8 cellular contexts compared by ENCODE assay signal in the genomic region with DNA sequence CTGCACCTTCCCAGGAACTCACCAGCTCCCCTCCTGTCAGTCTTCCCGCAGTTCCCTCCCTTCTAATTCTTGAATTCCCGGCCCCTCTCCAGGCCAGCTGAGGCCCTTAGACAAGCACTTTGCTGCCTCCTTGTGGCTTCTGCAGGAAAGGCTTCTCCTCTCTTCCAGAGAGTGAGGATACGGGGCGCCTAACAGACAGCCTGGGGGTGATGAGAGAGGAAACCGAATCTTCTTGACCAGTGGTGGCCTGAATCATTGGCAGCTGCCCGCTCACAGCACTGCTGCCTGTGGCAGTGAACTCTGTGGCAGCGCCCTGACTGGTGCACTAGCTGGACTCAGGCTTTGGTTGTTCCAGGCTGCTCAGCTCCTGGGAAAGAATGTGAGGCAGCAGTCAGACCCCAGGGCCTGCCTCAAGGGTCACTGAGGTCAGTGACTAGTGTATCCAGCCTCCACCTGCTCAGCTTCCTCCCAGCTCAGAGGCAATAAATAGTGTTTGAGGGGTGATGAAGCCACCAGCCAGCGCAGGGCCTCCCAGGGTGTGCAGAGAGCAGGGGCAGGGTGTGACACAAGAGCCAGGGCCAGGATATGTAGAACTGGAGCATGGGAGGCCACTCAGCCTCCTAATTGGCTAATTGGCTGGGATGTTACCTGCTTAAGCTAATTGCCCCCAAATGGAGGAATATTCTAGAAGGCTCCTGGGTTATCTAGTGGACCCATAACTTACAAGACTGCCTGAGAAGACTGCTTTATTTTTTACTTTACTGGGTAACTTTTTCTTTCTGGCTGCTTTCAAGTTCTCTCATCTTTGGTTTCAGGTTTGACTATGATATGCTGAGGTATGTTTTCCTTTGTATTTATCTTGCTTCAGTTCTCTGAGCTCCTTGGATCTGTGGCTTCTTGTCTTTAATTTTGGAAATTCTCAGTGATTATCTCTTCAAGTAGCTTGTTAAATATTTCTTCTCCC. TPM values are rescaled to one million over a fixed set of nuclear protein-coding genes. Genes with fewer than 3 reads are reported as not detected.
DNase-seq lines count a peak whose midpoint lies in the region; ATAC-seq and TF ChIP-seq lines count a peak whose summit lies in the region.

No MANE protein-coding gene starts in this region.

- no peaks in the 10 kb centered on the region for H3K4me1 ChIP-seq in CD4-positive, alpha-beta memory T cell (ENCODE audit: insufficient read depth, low read length)
- H3K4me1 ChIP-seq in HCT116 (ENCODE audit: control insufficient read depth in 1 of 2, insufficient read depth in 2 of 2, low read length in 2 of 2), result peaks cover 7 to 11% of the 10 kb centered on the region in 2 experiments; a peak in 3 of 4 replicates

- no peaks in the 10 kb centered on the region for H3K9me3 ChIP-seq in CD4-positive, alpha-beta memory T cell (ENCODE audit: control insufficient read depth in 1 of 2, low read length in 2 of 2)
- H3K9me3 ChIP-seq in HCT116 (ENCODE audit: control insufficient read depth in 1 of 2, insufficient read depth in 1 of 2, low read depth in 1 of 2, low read length in 2 of 2), result no peaks in the 10 kb centered on the region

- no peaks in the 10 kb centered on the region for H3K9me3 Mint-ChIP-seq in CD4-positive, alpha-beta memory T cell
- H3K9me3 Mint-ChIP-seq in activated CD4-positive, alpha-beta T cell treated with anti-CD3 and anti-CD28 coated beads, Interleukin-2, amount 10 ng/mL, durations not matched to agents 24 days and 14 days, result no peaks in the 10 kb centered on the region

- peak overlapping the region; percentile 16; the same call in 1 of the 2 replicates for H3K4me2 ChIP-seq in HCT116 (ENCODE audit: low read length)

- intact Hi-C loops in CD4-positive, alpha-beta memory T cell (cut with micrococcal nuclease), result loop anchor here (1.0 kb wide), 2 partner anchors 28 to 223 kb away; no protein-coding TSS in a partner anchor
- intact Hi-C loops in HCT116 (cut with micrococcal nuclease), result loop anchor here (1.0 kb wide), 2 partner anchors 223 to 293 kb away; no protein-coding TSS in a partner anchor
- intact Hi-C loops in activated CD4-positive, alpha-beta T cell treated with anti-CD3 and anti-CD28 coated beads, Interleukin-2, amount 10 ng/mL, durations not matched to agents 24 days and 14 days (cut with micrococcal nuclease), result loop anchor here (1.0 to 5.0 kb wide), 2 partner anchors 41 to 223 kb away; partner anchors contain the start of gene PRPF40B
- intact Hi-C loops in dorsolateral prefrontal cortex (cut with DNase I), result loop anchor here (5.0 to 10.0 kb wide), 2 partner anchors 224 to 236 kb away; partner anchors contain the start of gene DNAJC22 (in 1 of the 2)
- intact Hi-C loops in lower leg skin (cut with DNase I; ENCODE audit: low total_unique reads), result no loop called here

- POLR2A ChIA-PET in CD4-positive, alpha-beta memory T cell (lab: Charles Lee; ENCODE audit: partially characterized antibody), result interaction anchor here (1.0 kb wide), 2 partner anchors 41 to 223 kb away, joined by 3 read pairs; no protein-coding TSS in a partner anchor
- POLR2A ChIA-PET in HCT116 (lab: Charles Lee), result interaction anchor here (0.7 to 1.5 kb wide), 4 partner anchors 222 to 317 kb away, joined by 3 to 6 read pairs (median 4); no protein-coding TSS in a partner anchor

- H3K27ac Mint-ChIP-seq in CD4-positive, alpha-beta memory T cell, result peak overlapping the region in 3 of 7 donors; percentile 3 to 61 (median 4)
- peak overlapping the region; percentile 56 for H3K27ac Mint-ChIP-seq in activated CD4-positive, alpha-beta T cell treated with anti-CD3 and anti-CD28 coated beads, Interleukin-2, amount 10 ng/mL, durations not matched to agents 24 days and 14 days

- no peak overlapping the region for H3K9ac ChIP-seq in HCT116 (ENCODE audit: low read length)

- no peak overlapping the region for H3K4me3 Mint-ChIP-seq in CD4-positive, alpha-beta memory T cell
- no peak overlapping the region for H3K4me3 Mint-ChIP-seq in activated CD4-positive, alpha-beta T cell treated with anti-CD3 and anti-CD28 coated beads, Interleukin-2, amount 10 ng/mL, durations not matched to agents 24 days and 14 days

- peak; percentile 90 to 92 (median 91) for TF ChIP-seq CTCF in HCT116 (IDR thresholded peaks at IDR 0.05 in 2 of 3, conservative IDR thresholded peaks at IDR 0.05 in 1 of 3; ENCODE audit: borderline replicate concordance in 1 of 3, insufficient read depth in 1 of 3, low read depth in 2 of 3, low read length in 2 of 3)
- peak; percentile 43 to 94 (median 80) for TF ChIP-seq CTCF in dorsolateral prefrontal cortex (IDR thresholded peaks at IDR 0.05 in 54 of 56, conservative IDR thresholded peaks at IDR 0.05 in 2 of 56; ENCODE audit: low read depth in 1 of 56, partially characterized antibody in 56 of 56)
- TF ChIP-seq CTCF in lower leg skin (IDR thresholded peaks at IDR 0.05), result no peak

- no peaks in the 10 kb centered on the region for H4K20me1 ChIP-seq in HCT116 (ENCODE audit: insufficient read depth)

- no peaks in the 10 kb centered on the region for H3K27me3 Mint-ChIP-seq in CD4-positive, alpha-beta memory T cell
- no peaks in the 10 kb centered on the region for H3K27me3 Mint-ChIP-seq in activated CD4-positive, alpha-beta T cell treated with anti-CD3 and anti-CD28 coated beads, Interleukin-2, amount 10 ng/mL, durations not matched to agents 24 days and 14 days

- no peaks in the 10 kb centered on the region for H3K27me3 ChIP-seq in CD4-positive, alpha-beta memory T cell (ENCODE audit: insufficient read depth, low read length)
- no peaks in the 10 kb centered on the region for H3K27me3 ChIP-seq in HCT116 (ENCODE audit: insufficient read depth, low read length)
- no peaks in the 10 kb centered on the region for H3K27me3 ChIP-seq in dorsolateral prefrontal cortex

- no TSS peak for BruUV-seq in HCT116 (replicated peaks; lab: Mats Ljungman, UMichigan)

- 28 to 30% methylated on average over 8 of the region's 8 CpGs for WGBS in lower leg skin, 2 donors

- TF ChIP-seq RAD21 in HCT116 (IDR thresholded peaks at IDR 0.05; ENCODE audit: low read depth), result peak; percentile 96

- no peaks in the 10 kb centered on the region for H3K9me2 ChIP-seq in HCT116 (ENCODE audit: insufficient read depth)

- no peaks in the 10 kb centered on the region; the same call in 1 of the 2 replicates for H3K79me2 ChIP-seq in HCT116 (ENCODE audit: insufficient read depth, low read length)

- no peak for TF ChIP-seq POLR2A in HCT116 (IDR thresholded peaks at IDR 0.05; ENCODE audit: borderline replicate concordance, extremely low read depth, insufficient read depth, insufficient read length)
- no peak for TF ChIP-seq POLR2A in lower leg skin (IDR thresholded peaks at IDR 0.05)

- DNase-seq in CD4-positive, alpha-beta memory T cell, result peak in 4 of 5 donors; percentile 32 to 57 (median 48)
- DNase-seq in HCT116 (ENCODE audit: low read depth, low spot score) (peak; percentile 71), NCI-H446 (lab: John Stamatoyannopoulos, UW) (peak; percentile 56 to 85), dorsolateral prefrontal cortex (peak; percentile 44 to 90 (median 78)), lower leg skin (ENCODE audit: low spot score in 2 of 2) (peak; percentile 32 to 82)
- DNase-seq in activated CD4-positive, alpha-beta T cell treated with anti-CD3 and anti-CD28 coated beads, Interleukin-2, amount 10 ng/mL, durations not matched to agents 24 days and 14 days, result peak; percentile 89
- peak in 2 of 3 experiments; percentile 19 to 46 for DNase-seq in stimulated activated CD4-positive, alpha-beta T cell treated with anti-CD3 and anti-CD28 coated beads, TNF-alpha, amount 100 ng/mL, for 24 hours (ENCODE audit: low read depth in 3 of 3)

- H3K36me3 ChIP-seq in CD4-positive, alpha-beta memory T cell (ENCODE audit: insufficient read depth, low read length), result no peaks in the 10 kb centered on the region
- peaks cover 0 to 2% of the 10 kb centered on the region in 2 experiments; a peak in 1 of 4 replicates for H3K36me3 ChIP-seq in HCT116 (ENCODE audit: control insufficient read depth in 1 of 2, insufficient read depth in 2 of 2, low read length in 2 of 2)

- CTCF ChIA-PET in CD4-positive, alpha-beta memory T cell (lab: Charles Lee; ENCODE audit: partially characterized antibody), result interaction anchor here (0.6 to 7.0 kb wide), 17 partner anchors 10 to 1757 kb away, joined by 3 to 64 read pairs (median 5); partner anchors contain the start of gene PRPF40B
- CTCF ChIA-PET in HCT116 (lab: Charles Lee), result interaction anchor here (0.6 to 3.4 kb wide), 26 partner anchors 11 to 345 kb away, joined by 3 to 75 read pairs (median 4); partner anchors contain the start of genes DNAJC22 and SPATS2

- no peak overlapping the region for H2AFZ ChIP-seq in HCT116 (ENCODE audit: low read depth, low read length, poor library complexity, severe bottlenecking)

- H3K27ac ChIP-seq in CD4-positive, alpha-beta memory T cell (ENCODE audit: low read depth, low read length), result no peak overlapping the region
- H3K27ac ChIP-seq in HCT116 (ENCODE audit: low read depth, low read length) (no peak overlapping the region; the same call in 1 of the 2 replicates), dorsolateral prefrontal cortex (peak overlapping the region in 12 of 59 donors; percentile 6 to 61 (median 34))

- H3K4me1 Mint-ChIP-seq in CD4-positive, alpha-beta memory T cell, result peaks cover 0 to 7% (median 5%) of the 10 kb centered on the region in 4 donors
- peaks cover 19% of the 10 kb centered on the region for H3K4me1 Mint-ChIP-seq in activated CD4-positive, alpha-beta T cell treated with anti-CD3 and anti-CD28 coated beads, Interleukin-2, amount 10 ng/mL, durations not matched to agents 24 days and 14 days

- no peak overlapping the region for H3K4me3 ChIP-seq in CD4-positive, alpha-beta memory T cell (ENCODE audit: low read length in 2 of 2)
- no peak overlapping the region for H3K4me3 ChIP-seq in HCT116 (replicated peaks in 1 of 2; ENCODE audit: low read depth in 1 of 2, low read length in 2 of 2)
- H3K4me3 ChIP-seq in dorsolateral prefrontal cortex, result no peak overlapping the region
- H3K4me3 ChIP-seq in lower leg skin (ENCODE audit: low read depth, poor library complexity, severe bottlenecking), result no peak overlapping the region

- peaks cover 16 to 24% of the 10 kb centered on the region in 2 donors for H3K36me3 Mint-ChIP-seq in CD4-positive, alpha-beta memory T cell
- peaks cover 7% of the 10 kb centered on the region for H3K36me3 Mint-ChIP-seq in activated CD4-positive, alpha-beta T cell treated with anti-CD3 and anti-CD28 coated beads, Interleukin-2, amount 10 ng/mL, durations not matched to agents 24 days and 14 days (ENCODE audit: low read depth)

- RAD21 ChIA-PET in HCT116 (lab: Charles Lee; ENCODE audit: low non-redundant PET in 1 of 2, low total read pairs in 2 of 2, uncharacterized antibody in 2 of 2, unreplicated experiment in 2 of 2), result interaction anchor here (1.2 to 1.6 kb wide), 4 partner anchors 222 to 249 kb away, joined by 3 to 14 read pairs (median 8); no protein-coding TSS in a partner anchor

- peak; percentile 97 for ATAC-seq in HCT116
- no peak for ATAC-seq in HG03571 (IDR thresholded peaks at IDR 0.05; ENCODE audit: unreplicated experiment)

RNA-seq across cellular contexts. Expression of gene MCRS1, which starts 12.9 kb away (rescaled TPM):
- total RNA-seq in CD4-positive, alpha-beta memory T cell, result 10 to 100 TPM; 77.0 to 78.4 TPM
- polyA plus RNA-seq in CD4-positive, alpha-beta memory T cell, result 10 to 100 TPM; 58.0 to 59.6 TPM
- total RNA-seq in HCT116 (2021; ENCODE audit: unreplicated experiment) (91.9 TPM), dorsolateral prefrontal cortex (10 to 100 TPM; 42.9 to 84.1 (median 60.3) TPM), lower leg skin (10 to 100 TPM; 38.5 to 53.8 (median 41.5) TPM)
- 72.1 and 82.4 TPM in 2 replicates for polyA plus RNA-seq in HCT116 (2012)
- 71.4 and 79.6 TPM in 2 replicates for total RNA-seq in activated CD4-positive, alpha-beta T cell treated with anti-CD3 and anti-CD28 coated beads, Interleukin-2, amount 10 ng/mL, durations not matched to agents 24 days and 14 days

RNA-seq across cellular contexts. Expression of gene FAM186B, which starts 24.6 kb away (rescaled TPM):
- under 1 TPM; 0.12 to 0.22 TPM for total RNA-seq in CD4-positive, alpha-beta memory T cell
- polyA plus RNA-seq in CD4-positive, alpha-beta memory T cell, result under 1 TPM in 1 of 2 donors, not detected in 1; 0.15 TPM
- total RNA-seq in HCT116 (2021; ENCODE audit: unreplicated experiment) (0.42 TPM), dorsolateral prefrontal cortex (1 to 10 TPM in 1 of 120 experiments, under 1 TPM in 65, not detected in 54; 0.14 to 1.2 (median 0.31) TPM), lower leg skin (1 to 10 TPM in 1 of 4 donors, under 1 TPM in 3; 0.21 to 1.1 (median 0.57) TPM)
- polyA plus RNA-seq in HCT116 (2012), result 0.43 and 0.44 TPM in 2 replicates
- total RNA-seq in activated CD4-positive, alpha-beta T cell treated with anti-CD3 and anti-CD28 coated beads, Interleukin-2, amount 10 ng/mL, durations not matched to agents 24 days and 14 days, result 0.16 and 0.33 TPM in 2 replicates

RNA-seq across cellular contexts. Expression of gene KCNH3, which starts 42.0 kb away (rescaled TPM):
- 1 to 10 TPM; 1.3 to 2.4 TPM for total RNA-seq in CD4-positive, alpha-beta memory T cell
- 1 to 10 TPM in 1 of 2 donors, under 1 TPM in 1; 0.97 to 1.5 TPM for polyA plus RNA-seq in CD4-positive, alpha-beta memory T cell
- total RNA-seq in HCT116 (2021; ENCODE audit: unreplicated experiment), result 35.3 TPM
- 20.4 and 22.5 TPM in 2 replicates for polyA plus RNA-seq in HCT116 (2012)
- total RNA-seq in activated CD4-positive, alpha-beta T cell treated with anti-CD3 and anti-CD28 coated beads, Interleukin-2, amount 10 ng/mL, durations not matched to agents 24 days and 14 days, result 1.5 and 2.1 TPM in 2 replicates
- 100 to 1,000 TPM in 36 of 120 experiments, 10 to 100 TPM in 84; 31.1 to 139 (median 94.3) TPM for total RNA-seq in dorsolateral prefrontal cortex
- 1 to 10 TPM in 1 of 4 donors, under 1 TPM in 1, not detected in 2; 0.17 to 1.1 TPM for total RNA-seq in lower leg skin

RNA-seq across cellular contexts. Expression of gene PRPF40B, which starts 42.5 kb away (rescaled TPM):
- total RNA-seq in CD4-positive, alpha-beta memory T cell, result 10 to 100 TPM; 15.1 to 15.9 TPM
- polyA plus RNA-seq in CD4-positive, alpha-beta memory T cell, result 1 to 10 TPM in 1 of 2 donors, under 1 TPM in 1; 0.73 to 4.7 TPM
- total RNA-seq in HCT116 (2021; ENCODE audit: unreplicated experiment), result 29.0 TPM
- 24.5 and 24.7 TPM in 2 replicates for polyA plus RNA-seq in HCT116 (2012)
- 12.3 and 12.7 TPM in 2 replicates for total RNA-seq in activated CD4-positive, alpha-beta T cell treated with anti-CD3 and anti-CD28 coated beads, Interleukin-2, amount 10 ng/mL, durations not matched to agents 24 days and 14 days
- 10 to 100 TPM; 31.6 to 78.4 (median 47.7) TPM for total RNA-seq in dorsolateral prefrontal cortex
- total RNA-seq in lower leg skin, result 10 to 100 TPM; 15.6 to 22.2 (median 17.5) TPM

Comparison
In these comparisons a context has a peak if more than half of its experiments do, and no peak if none do; other contexts are left out.
1. DNase-seq: peak in every context shown above with its lines; median percentile 89 in activated CD4-positive, alpha-beta T cell treated with anti-CD3 and anti-CD28 coated beads, Interleukin-2, amount 10 ng/mL, durations not matched to agents 24 days and 14 days; 78 in dorsolateral prefrontal cortex; 71 in HCT116; 70 in NCI-H446; 57 in lower leg skin; 48 in CD4-positive, alpha-beta memory T cell; 32 in stimulated activated CD4-positive, alpha-beta T cell treated with anti-CD3 and anti-CD28 coated beads, TNF-alpha, amount 100 ng/mL, for 24 hours.
2. CTCF ChIP-seq: peak in HCT116 (3 of 3) and dorsolateral prefrontal cortex (56 of 56); none in lower leg skin (0 of 3).
3. RNA of gene KCNH3, which starts 42.0 kb away (total RNA-seq): 31.1 to 139 TPM in dorsolateral prefrontal cortex and 35.3 TPM in HCT116 (single experiment); 1.3 to 2.4 TPM in CD4-positive, alpha-beta memory T cell, 1.5 to 2.1 TPM in activated CD4-positive, alpha-beta T cell treated with anti-CD3 and anti-CD28 coated beads, Interleukin-2, amount 10 ng/mL, durations not matched to agents 24 days and 14 days and 0.17 to 1.1 TPM in lower leg skin; every median in the first group is over 4 times any median in the second.